ENCODE assay signal across 14 cellular contexts in the genomic region with DNA sequence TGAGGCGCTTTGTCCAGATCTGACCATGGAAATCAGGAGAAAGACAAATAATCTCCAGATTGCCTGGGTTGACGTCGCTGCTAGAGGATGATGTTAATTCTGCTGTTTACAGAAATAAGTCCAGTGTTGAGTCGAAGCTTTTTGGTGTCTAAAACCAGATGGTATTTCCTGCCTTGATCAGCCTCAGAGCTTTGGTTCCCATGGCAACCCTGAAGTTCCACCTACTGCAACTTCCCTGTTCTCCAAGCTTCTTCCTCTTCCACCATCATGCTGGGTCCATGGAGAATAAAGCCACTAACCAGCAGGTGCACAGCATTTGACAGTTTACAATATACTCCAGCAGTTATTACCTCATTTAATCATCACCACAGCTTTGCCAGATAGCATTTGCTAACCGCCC. TPM values are rescaled to one million over a fixed set of nuclear protein-coding genes. Genes with fewer than 3 reads are reported as not detected.
A peak's percentile ranks its signal among the peaks of the same experiment; 100 is the strongest.
DNase-seq lines count a peak whose midpoint lies in the region; ATAC-seq, FAIRE-seq and TF ChIP-seq lines count a peak whose summit lies in the region.
"Had no signal": no experiment of that assay in that cellular context is flagged by ENCODE, and none has a peak within 500 bp of the region (broad histone marks: within the 10 kb centered on the region; RNA-seq: fewer than 3 reads in every experiment).

No MANE protein-coding gene starts in this region.

- H3K27ac Mint-ChIP-seq in memory B cell = peak overlapping the region; percentile 12
- no peak overlapping the region for H3K27ac Mint-ChIP-seq in WTC11
- H3K27ac Mint-ChIP-seq: T-helper 2 cell treated with Interferon-gamma antibody and Interleukin-4, amounts not matched to agents 5 μg/mL and 100 μg/mL, for 36 hours had no signal

- no peaks in the 10 kb centered on the region for H3K9me3 ChIP-seq in K562 (replicated peaks; ENCODE audit: control insufficient read depth, insufficient read depth, low read depth, low read length)

- DNase-seq in CD1c-positive myeloid dendritic cell (ENCODE audit: extremely low spot score) = peak; percentile 71
- DNase-seq in LHCN-M2 (ENCODE audit: low read depth) = peak; percentile 8
- DNase-seq in K562 (ENCODE audit: extremely low read depth in 1 of 4, low spot score in 3 of 4) = no peak
- no peak for DNase-seq in memory B cell (ENCODE audit: low spot score in 2 of 2)
- no peak for DNase-seq in D341Med (ENCODE audit: low spot score)
- DNase-seq in WTC11 (ENCODE audit: low spot score) = no peak
- no peak for DNase-seq in SHP77 (lab: John Stamatoyannopoulos, UW)
- no peak for DNase-seq in foreskin melanocyte
- DNase-seq: NCI-H510A treated with DMSO at 0.1 percent for 48 hours, upper lobe of left lung had no signal

- H3K9ac ChIP-seq in K562 (ENCODE audit: insufficient read depth in 1 of 2, low read depth in 2 of 2, low read length in 2 of 2) = no peak overlapping the region

- peaks cover 0 to 5% of the 10 kb centered on the region in 2 experiments; a peak in 2 of 5 replicates for H3K4me1 ChIP-seq in K562 (replicated peaks in 1 of 2; ENCODE audit: control insufficient read depth in 2 of 2, insufficient read depth in 2 of 2, low read length in 2 of 2)
- H3K4me1 ChIP-seq: upper lobe of left lung had no signal

- H3K4me3 ChIP-seq in K562 = no peak overlapping the region
- H3K4me3 ChIP-seq: upper lobe of left lung had no signal

- no peak for FAIRE-seq in K562 (lab: Jason Lieb, UNC)
- FAIRE-seq: colon had no signal

- H2AFZ ChIP-seq in K562 (ENCODE audit: low read depth, low read length) = no peak overlapping the region

- POLR2A ChIA-PET in K562 (lab: Yijun Ruan, JAX) (interaction anchor here (0.6 kb wide), 2 partner anchors 45 to 401 kb away, joined by 3 to 5 read pairs; no protein-coding TSS in a partner anchor), WTC11 (lab: Charles Lee) (no interaction called here)

- no peak for TF ChIP-seq EP300 in K562 (IDR thresholded peaks at IDR 0.05; ENCODE audit: low read length)

- TF ChIP-seq CTCF in K562 (IDR thresholded peaks at IDR 0.05 in 2 of 3, conservative IDR thresholded peaks at IDR 0.05 in 1 of 3; ENCODE audit: insufficient read depth in 2 of 3, low read depth in 1 of 3, low read length in 3 of 3) = no peak
- no peak for TF ChIP-seq CTCF in WTC11 (IDR thresholded peaks at IDR 0.05)

- H4K20me1 ChIP-seq in K562 (replicated peaks; ENCODE audit: control insufficient read depth, insufficient read depth, low read length) = 0 out of 2 replicates have a peak, but pooled peaks cover 4% of the 10 kb centered on the region

- H3K36me3 ChIP-seq in K562 (ENCODE audit: control insufficient read depth, insufficient read depth, low read length) = no peaks in the 10 kb centered on the region
- H3K36me3 ChIP-seq: upper lobe of left lung had no signal

- H3K4me3 Mint-ChIP-seq in memory B cell (no peak overlapping the region), WTC11 (no peak overlapping the region)
- H3K4me3 Mint-ChIP-seq: T-helper 2 cell treated with Interferon-gamma antibody and Interleukin-4, amounts not matched to agents 5 μg/mL and 100 μg/mL, for 36 hours had no signal

- H3K36me3 Mint-ChIP-seq in memory B cell (peaks cover 2% of the 10 kb centered on the region), WTC11 (no peaks in the 10 kb centered on the region)

- H3K9me3 Mint-ChIP-seq in memory B cell = peaks cover 3% of the 10 kb centered on the region
- no peaks in the 10 kb centered on the region for H3K9me3 Mint-ChIP-seq in WTC11
- H3K9me3 Mint-ChIP-seq: T-helper 2 cell treated with Interferon-gamma antibody and Interleukin-4, amounts not matched to agents 5 μg/mL and 100 μg/mL, for 36 hours had no signal

- H3K4me1 Mint-ChIP-seq in memory B cell = peaks cover 15% of the 10 kb centered on the region
- H3K4me1 Mint-ChIP-seq in WTC11 = peaks cover 8% of the 10 kb centered on the region

- CTCF ChIA-PET in K562 (lab: Yijun Ruan, JAX; ENCODE audit: low intra/inter-chr PET ratio) = no interaction called here
- CTCF ChIA-PET in WTC11 (lab: Charles Lee) = interaction anchor here (0.9 to 2.1 kb wide), 3 partner anchors 48 to 190 kb away, joined by 3 to 6 read pairs (median 6); no protein-coding TSS in a partner anchor

- H3K27me3 Mint-ChIP-seq in memory B cell (peaks cover 18% of the 10 kb centered on the region), WTC11 (ENCODE audit: low read depth) (peaks cover 7% of the 10 kb centered on the region; the same call in 1 of the 2 replicates)

- BruUV-seq in K562 (replicated peaks; lab: Mats Ljungman, UMichigan) = no TSS peak

- ATAC-seq in K562 (no peak), memory B cell (ENCODE audit: low read depth) (peak; percentile 29), WTC11 (no peak)
- ATAC-seq: HCT116 had no signal

- H3K4me2 ChIP-seq in K562 (ENCODE audit: insufficient read depth, low read length) = no peak overlapping the region

- in situ Hi-C loops in K562 (cut with MboI) = no loop called here

- no peaks in the 10 kb centered on the region for H3K9me1 ChIP-seq in K562 (ENCODE audit: control insufficient read depth, insufficient read depth, low read length)

- H3K27ac ChIP-seq in K562 (ENCODE audit: extremely low read depth, low read depth, low read length) = no peak overlapping the region
- H3K27ac ChIP-seq: upper lobe of left lung had no signal

- H3K79me2 ChIP-seq in K562 (ENCODE audit: control insufficient read depth, insufficient read depth, low read length) = no peaks in the 10 kb centered on the region

- H3K27me3 ChIP-seq in K562 (ENCODE audit: control insufficient read depth in 2 of 2, insufficient read depth in 2 of 2, low read length in 2 of 2) = peaks cover 18 to 30% of the 10 kb centered on the region in 2 experiments; a peak in 4 of 5 replicates
- H3K27me3 ChIP-seq: upper lobe of left lung had no signal

- 0% methylated on average over 5 of the region's 5 CpGs for WGBS in K562 (ENCODE audit: insufficient coverage, low coverage, missing lambda C conversion rate)

- TF ChIP-seq RAD21 in K562 (CRISPR knock-in tag; conservative IDR thresholded peaks at IDR 0.05 in 1 of 2, IDR thresholded peaks at IDR 0.05 in 1 of 2) = no peak

- intact Hi-C loops in K562 (cut with micrococcal nuclease) = no loop called here

- TF ChIP-seq POLR2A in K562 (conservative IDR thresholded peaks at IDR 0.05) = no peak

TF ChIP-seq in K562, 482 proteins besides CTCF, POLR2A, EP300 and RAD21:
- TF ChIP-seq CTBP1 (IDR thresholded peaks at IDR 0.05; ENCODE audit: borderline replicate concordance) (peak; percentile 30; the same call in 1 of the 2 replicates), RFX1 (IDR thresholded peaks at IDR 0.05) (peak; percentile 85), CSDE1 (IDR thresholded peaks at IDR 0.05) (no peak)

TF ChIP-seq in WTC11, 78 proteins besides CTCF, POLR2A, EP300 and RAD21:
- TF ChIP-seq, protein P1, sequence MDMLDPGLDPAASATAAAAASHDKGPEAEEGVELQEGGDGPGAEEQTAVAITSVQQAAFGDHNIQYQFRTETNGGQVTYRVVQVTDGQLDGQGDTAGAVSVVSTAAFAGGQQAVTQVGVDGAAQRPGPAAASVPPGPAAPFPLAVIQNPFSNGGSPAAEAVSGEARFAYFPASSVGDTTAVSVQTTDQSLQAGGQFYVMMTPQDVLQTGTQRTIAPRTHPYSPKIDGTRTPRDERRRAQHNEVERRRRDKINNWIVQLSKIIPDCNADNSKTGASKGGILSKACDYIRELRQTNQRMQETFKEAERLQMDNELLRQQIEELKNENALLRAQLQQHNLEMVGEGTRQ (CRISPR knock-in tag; IDR thresholded peaks at IDR 0.05) = no peak

RNA-seq across cellular contexts. Expression of a gene that starts 18.0 kb away (rescaled TPM):
- total RNA-seq in LHCN-M2 (2014; rRNA removed) (not detected in 2 replicates), K562 (2014; rRNA removed) (0.27 and 0.33 TPM in 2 replicates), K562 (2014; rRNA removed; fragmentation: Illumina TruSeq; extraction: Trizol) (0.18 and 0.29 TPM in 2 replicates), K562 (2015; rRNA removed; fragmentation: Illumina TruSeq; extraction: Trizol) (0.29 and 0.41 TPM in 2 replicates), K562 (2021) (0.42 and 0.47 TPM in 2 replicates), WTC11 (2021) (0.92 to 2.2 TPM (median 1.5 TPM) in 3 replicates)
- 0.17 TPM for polyA plus RNA-seq in LHCN-M2 (2012)
- total RNA-seq in K562 (2011; cell fraction: chromatin; rRNA removed; ENCODE audit: low replicate concordance) = 3.2 and 3.7 TPM in 2 replicates
- 1.2 and 1.3 TPM in 2 replicates for total RNA-seq in K562 (2011; cell fraction: nucleolus; rRNA removed)
- total RNA-seq in K562 (2011; cell fraction: nucleoplasm; rRNA removed) = 1.9 and 4.7 TPM in 2 replicates
- polyA plus RNA-seq in K562 (2011; rRNA removed) (0.27 and 0.32 TPM in 2 replicates), K562 (2014; fragmentation: Illumina TruSeq; extraction: Trizol) (0.36 and 0.53 TPM in 2 replicates), K562 (2014; fragmentation: Nextera tagmentation; extraction: Ambion mirVana) (1 to 10 TPM in 1 of 2 experiments, under 1 TPM in 1; 0.15 to 1.9 TPM), K562 (2014; rRNA removed) (0.32 and 1.1 TPM in 2 replicates)
- 0.04 and 0.82 TPM in 2 replicates for polyA plus RNA-seq in K562 (2011; cell fraction: cytosol; rRNA removed)
- 0.29 and 0.77 TPM in 2 replicates for polyA plus RNA-seq in K562 (2011; cell fraction: nucleus; rRNA removed)
- 0.40 and 0.44 TPM in 2 replicates for polyA plus RNA-seq in K562 (2012)
- polyA minus RNA-seq in K562 (2011; rRNA and poly(A)+ RNA removed) = 0.30 and 1.1 TPM in 2 replicates
- 0.38 and 2.5 TPM in 2 replicates for polyA minus RNA-seq in K562 (2011; cell fraction: cytosol; rRNA and poly(A)+ RNA removed)
- 1.1 and 1.7 TPM in 2 replicates for polyA minus RNA-seq in K562 (2011; cell fraction: nucleus; rRNA and poly(A)+ RNA removed)
- total RNA-seq: posterior vena cava had no signal

Comparison
In these comparisons a context has a peak if more than half of its experiments do, and no peak if none do; other contexts are left out.
1. DNase-seq: peak in CD1c-positive myeloid dendritic cell (single experiment) and LHCN-M2 (single experiment); none in K562 (0 of 4), memory B cell (0 of 2), D341Med (single experiment), WTC11 (single experiment), SHP77 (0 of 2) and foreskin melanocyte (single experiment).